Comparison of ENCODE assay signal across 8 cellular contexts in the genomic region with DNA sequence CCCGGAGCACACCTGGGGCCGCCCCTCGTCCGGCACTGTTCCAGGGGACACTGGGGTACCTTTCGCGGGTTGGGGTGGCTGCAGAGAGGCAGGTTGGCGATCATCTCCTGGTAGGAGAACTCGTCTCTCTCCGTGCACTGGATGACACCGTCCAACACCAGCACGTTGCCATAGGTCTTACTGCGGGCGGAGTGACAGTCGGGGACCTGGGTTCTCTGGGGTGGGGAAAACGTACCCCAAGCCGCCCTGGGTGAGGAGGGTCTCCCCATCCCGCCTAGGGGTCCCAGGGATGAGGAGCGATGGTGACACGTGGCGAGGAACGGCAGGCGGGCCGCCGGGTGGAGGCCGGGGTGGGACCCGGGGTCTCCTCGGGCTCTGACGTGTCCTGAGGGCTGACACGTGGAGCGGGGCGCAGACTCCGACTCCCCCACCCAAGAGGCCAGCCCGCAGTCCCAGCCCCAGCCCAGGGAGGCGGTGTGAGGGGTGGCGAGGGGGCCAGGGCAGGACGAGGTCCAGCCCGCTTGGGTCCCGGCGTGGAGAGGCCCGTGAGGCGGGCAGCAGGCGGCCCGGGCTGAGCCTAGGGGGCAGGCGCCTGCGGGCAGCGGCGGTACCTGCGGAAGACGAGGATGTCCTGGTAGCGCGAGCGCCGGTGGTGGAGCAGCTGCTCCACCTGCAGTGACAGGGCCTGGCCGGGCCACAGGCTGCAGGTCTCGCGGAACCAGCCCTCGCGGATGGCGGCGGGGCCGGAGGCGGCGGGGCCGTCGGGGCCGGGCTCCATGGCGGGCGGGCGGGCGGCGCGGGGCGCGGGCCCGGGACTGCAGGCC. TPM values are rescaled to one million over a fixed set of nuclear protein-coding genes. Genes with fewer than 3 reads are reported as not detected.
DNase-seq lines count a peak whose midpoint lies in the region; ATAC-seq and TF ChIP-seq lines count a peak whose summit lies in the region.

No MANE protein-coding gene starts in this region.

- no TSS peak for BruUV-seq in Caco-2 (replicated peaks; lab: Mats Ljungman, UMichigan)

- peaks cover 2% of the 10 kb centered on the region for H3K36me3 ChIP-seq in Caco-2 (ENCODE audit: control insufficient read depth, insufficient read depth, low read length)
- H3K36me3 ChIP-seq in kidney epithelial cell (ENCODE audit: control insufficient read depth, insufficient read depth, low read length): peaks cover 2% of the 10 kb centered on the region
- peaks cover 17 to 56% (median 53%) of the 10 kb centered on the region in 4 donors for H3K36me3 ChIP-seq in stomach

- intact Hi-C loops in Caco-2 (cut with micrococcal nuclease; ENCODE audit: unreplicated experiment): no loop called here
- intact Hi-C loops in stomach (cut with DNase I; ENCODE audit: low total_unique reads): no loop called here

- WGBS in stomach, 5 donors: 1 to 3% (median 1%) methylated on average over 19 to 75 of the region's 75 CpGs

- H3K4me1 ChIP-seq in Caco-2 (0 out of 2 replicates have a peak, but pooled peaks cover 6% of the 10 kb centered on the region), stomach (peaks cover 11 to 34% (median 24%) of the 10 kb centered on the region in 4 donors)

- H3K27ac Mint-ChIP-seq in Caco-2 (ENCODE audit: unreplicated experiment) (peak overlapping the region; percentile 90), IgD-negative memory B cell (peak overlapping the region in 1 of 3 donors; percentile 92)
- peak overlapping the region; percentile 91 for H3K27ac Mint-ChIP-seq in activated naive CD8-positive, alpha-beta T cell

- POLR2A ChIA-PET in Caco-2 (lab: Charles Lee): interaction anchor here (0.5 to 1.0 kb wide), 5 partner anchors 22 to 634 kb away, joined by 3 to 6 read pairs (median 3); partner anchors contain the start of gene EXOSC10

- H3K4me1 Mint-ChIP-seq in Caco-2 (ENCODE audit: low read depth, unreplicated experiment): no peaks in the 10 kb centered on the region
- H3K4me1 Mint-ChIP-seq in IgD-negative memory B cell: peaks cover 11 to 14% (median 14%) of the 10 kb centered on the region in 3 donors
- H3K4me1 Mint-ChIP-seq in activated naive CD8-positive, alpha-beta T cell (ENCODE audit: low read depth): peaks cover 32% of the 10 kb centered on the region

- H3K27me3 ChIP-seq in Caco-2 (replicated peaks; ENCODE audit: control insufficient read depth, insufficient read depth, low read length) (no peaks in the 10 kb centered on the region), kidney epithelial cell (ENCODE audit: control insufficient read depth, insufficient read depth, low read length) (no peaks in the 10 kb centered on the region), stomach (no peaks in the 10 kb centered on the region)

- no peak for TF ChIP-seq CTCF in Caco-2 (IDR thresholded peaks at IDR 0.05; ENCODE audit: insufficient read depth in 1 of 2, low read depth in 1 of 2, low read length in 1 of 2, severe bottlenecking in 1 of 2, unreplicated experiment in 1 of 2)
- no peak for TF ChIP-seq CTCF in kidney epithelial cell (IDR thresholded peaks at IDR 0.05; ENCODE audit: insufficient read depth, low read length, poor library complexity, severe bottlenecking)
- TF ChIP-seq CTCF in stomach (IDR thresholded peaks at IDR 0.05): no peak

- CTCF ChIA-PET in Caco-2 (lab: Charles Lee): interaction anchor here (0.6 to 1.6 kb wide), 3 partner anchors 22 to 40 kb away, joined by 3 to 9 read pairs (median 3); partner anchors contain the start of gene EXOSC10

- peak overlapping the region; percentile 12 to 84 (median 67) for H3K27ac ChIP-seq in stomach

- H3K27me3 Mint-ChIP-seq in Caco-2 (ENCODE audit: insufficient read depth, unreplicated experiment) (no peaks in the 10 kb centered on the region), IgD-negative memory B cell (no peaks in the 10 kb centered on the region)
- H3K27me3 Mint-ChIP-seq in activated naive CD8-positive, alpha-beta T cell: no peaks in the 10 kb centered on the region

- peaks cover 40% of the 10 kb centered on the region for H3K36me3 Mint-ChIP-seq in Caco-2 (ENCODE audit: insufficient read depth, unreplicated experiment)
- peaks cover 3% of the 10 kb centered on the region for H3K36me3 Mint-ChIP-seq in IgD-negative memory B cell
- peaks cover 1% of the 10 kb centered on the region for H3K36me3 Mint-ChIP-seq in activated naive CD8-positive, alpha-beta T cell

- peak; percentile 11 for ATAC-seq in GM19467 (IDR thresholded peaks at IDR 0.05; ENCODE audit: unreplicated experiment)
- ATAC-seq in HG02623 (IDR thresholded peaks at IDR 0.05; ENCODE audit: unreplicated experiment): no peak

- no peak for TF ChIP-seq POLR2A in stomach (IDR thresholded peaks at IDR 0.05)

- H3K4me3 ChIP-seq in Caco-2 (ENCODE audit: low read depth, low read length) (peak overlapping the region; percentile 68), kidney epithelial cell (ENCODE audit: low read depth, low read length) (peak overlapping the region; percentile 92), stomach (peak overlapping the region; percentile 88 to 99 (median 96))

- H3K9me3 Mint-ChIP-seq in Caco-2 (ENCODE audit: unreplicated experiment) (no peaks in the 10 kb centered on the region), IgD-negative memory B cell (no peaks in the 10 kb centered on the region)
- no peaks in the 10 kb centered on the region for H3K9me3 Mint-ChIP-seq in activated naive CD8-positive, alpha-beta T cell (ENCODE audit: low read depth)

- DNase-seq in Caco-2 (peak in 1 of 2 experiments; percentile 52), kidney epithelial cell (ENCODE audit: low read depth) (no peak), stomach (no peak), CD1c-positive myeloid dendritic cell (ENCODE audit: extremely low spot score) (no peak)

- H3K4me3 Mint-ChIP-seq in Caco-2 (ENCODE audit: unreplicated experiment) (peak overlapping the region; percentile 95), IgD-negative memory B cell (peak overlapping the region; percentile 89 to 100 (median 97))
- peak overlapping the region; percentile 94 for H3K4me3 Mint-ChIP-seq in activated naive CD8-positive, alpha-beta T cell

- no peaks in the 10 kb centered on the region for H3K9me3 ChIP-seq in Caco-2
- H3K9me3 ChIP-seq in stomach: no peaks in the 10 kb centered on the region

- TF ChIP-seq EP300 in stomach (IDR thresholded peaks at IDR 0.05): no peak

RNA-seq across cellular contexts. Expression of gene SRM, which starts 0.4 kb away (rescaled TPM):
- total RNA-seq in Caco-2 (2022) (125 and 133 TPM in 2 replicates), kidney epithelial cell (75.0 and 75.4 TPM in 2 replicates), stomach (100 to 1,000 TPM in 1 of 5 donors, 10 to 100 TPM in 3, 1 to 10 TPM in 1; 9.0 to 108 (median 34.4) TPM)
- polyA plus RNA-seq in IgD-negative memory B cell (93.4 TPM), stomach (100 to 1,000 TPM in 1 of 3 donors, 10 to 100 TPM in 2; 78.5 to 149 (median 91.8) TPM)

RNA-seq across cellular contexts. Expression of gene MASP2, which starts 12.3 kb away (rescaled TPM):
- 0.32 and 0.50 TPM in 2 replicates for total RNA-seq in Caco-2 (2022)
- not detected for polyA plus RNA-seq in IgD-negative memory B cell
- total RNA-seq in kidney epithelial cell: 0.55 TPM in 1 of 2 replicates, not detected in the other
- total RNA-seq in stomach: not detected
- polyA plus RNA-seq in stomach: not detected

RNA-seq across cellular contexts. Expression of gene EXOSC10, which starts 40.3 kb away (rescaled TPM):
- total RNA-seq in Caco-2 (2022) (80.8 and 83.7 TPM in 2 replicates), kidney epithelial cell (64.1 and 72.6 TPM in 2 replicates), stomach (100 to 1,000 TPM in 1 of 5 donors, 10 to 100 TPM in 4; 15.1 to 118 (median 38.3) TPM)
- polyA plus RNA-seq in IgD-negative memory B cell (42.2 TPM), stomach (10 to 100 TPM; 21.6 to 43.2 (median 23.2) TPM)

RNA-seq across cellular contexts. Expression of gene TARDBP, which starts 46.9 kb away (rescaled TPM):
- total RNA-seq in Caco-2 (2022) (177 and 181 TPM in 2 replicates), kidney epithelial cell (66.5 and 71.2 TPM in 2 replicates), stomach (100 to 1,000 TPM in 4 of 5 donors, 10 to 100 TPM in 1; 68.8 to 243 (median 159) TPM)
- polyA plus RNA-seq in IgD-negative memory B cell (59.2 TPM), stomach (100 to 1,000 TPM in 2 of 3 donors, 10 to 100 TPM in 1; 85.3 to 102 (median 100) TPM)
